Comparison of ENCODE assay signal across 8 cellular contexts in the genomic region with DNA sequence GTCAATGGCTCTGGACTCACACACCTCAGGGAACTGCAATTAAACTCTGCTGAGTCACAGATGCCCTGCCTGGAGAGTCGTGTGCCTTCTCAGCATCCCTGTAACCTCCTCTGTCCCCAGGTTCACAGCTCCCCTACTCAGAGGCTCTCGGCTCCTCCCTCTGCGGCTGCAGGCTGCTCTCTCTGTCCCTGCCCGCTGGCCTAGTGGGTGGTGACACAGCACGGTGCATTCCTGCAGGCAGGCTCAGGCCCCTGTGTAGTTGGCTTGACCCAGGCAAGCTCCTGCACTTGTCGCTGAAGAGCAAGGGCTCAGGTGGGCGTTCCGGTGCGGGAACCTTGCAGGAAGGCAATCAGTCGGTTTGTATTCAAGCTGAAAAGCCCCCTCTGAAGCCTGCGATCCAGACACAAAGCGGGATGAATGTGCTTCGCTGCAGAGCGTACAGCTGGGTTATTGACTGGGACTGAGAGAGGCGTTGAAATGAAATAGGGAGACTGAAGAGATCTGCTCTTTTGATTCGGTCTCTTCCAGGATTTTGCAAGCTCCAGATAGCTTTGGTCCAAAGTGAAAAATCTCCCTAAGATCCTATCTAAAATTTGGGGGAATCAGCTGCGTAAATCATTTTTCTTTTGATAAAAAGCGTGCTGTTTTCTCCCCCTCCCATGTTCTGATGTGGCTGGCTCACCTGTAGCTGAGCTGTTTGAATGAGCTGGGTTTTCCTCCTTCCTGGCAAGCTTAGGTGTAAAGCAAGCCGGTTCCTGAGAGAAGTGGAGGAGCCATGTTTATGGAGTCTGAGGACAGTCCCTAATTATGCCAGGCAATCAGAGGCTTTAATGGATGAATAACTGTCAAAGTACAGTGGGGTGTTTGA.
DNase-seq lines count a peak whose midpoint lies in the region; ATAC-seq, FAIRE-seq and TF ChIP-seq lines count a peak whose summit lies in the region.

No MANE protein-coding gene starts in this region.

- H3K27ac ChIP-seq in HCT116 (ENCODE audit: low read depth, low read length): no peak overlapping the region

- intact Hi-C loops in HCT116 (cut with micrococcal nuclease) (no loop called here), CD14-positive monocyte (cut with micrococcal nuclease) (no loop called here)

- H3K4me1 Mint-ChIP-seq in CD14-positive monocyte: no peaks in the 10 kb centered on the region

- ATAC-seq in HCT116 (peak; percentile 97), GM21447 (IDR thresholded peaks at IDR 0.05; ENCODE audit: unreplicated experiment) (no peak), GM19397 (IDR thresholded peaks at IDR 0.05; ENCODE audit: unreplicated experiment) (no peak)

- peaks cover 0 to 6% (median 4%) of the 10 kb centered on the region in 3 donors for H3K27me3 Mint-ChIP-seq in CD14-positive monocyte (ENCODE audit: low read depth in 3 of 3)

- peak overlapping the region; percentile 44; the same call in 1 of the 2 replicates for H3K4me2 ChIP-seq in HCT116 (ENCODE audit: low read length)

- no peak for TF ChIP-seq POLR2A in HCT116 (IDR thresholded peaks at IDR 0.05; ENCODE audit: borderline replicate concordance, extremely low read depth, insufficient read depth, insufficient read length)

- POLR2A ChIA-PET in HCT116 (lab: Charles Lee): no interaction called here

- H3K36me3 ChIP-seq in HCT116 (ENCODE audit: control insufficient read depth in 1 of 2, insufficient read depth in 2 of 2, low read length in 2 of 2): no peaks in the 10 kb centered on the region

- no peak for TF ChIP-seq RAD21 in HCT116 (IDR thresholded peaks at IDR 0.05; ENCODE audit: low read depth)

- no peaks in the 10 kb centered on the region for H3K9me2 ChIP-seq in HCT116 (ENCODE audit: insufficient read depth)

- peaks cover 0 to 2% (median 0%) of the 10 kb centered on the region in 7 donors for H3K9me3 Mint-ChIP-seq in CD14-positive monocyte

- no TSS peak for BruUV-seq in HCT116 (replicated peaks; lab: Mats Ljungman, UMichigan)

- H3K4me3 Mint-ChIP-seq in CD14-positive monocyte: no peak overlapping the region

- no peak overlapping the region for H3K9ac ChIP-seq in HCT116 (ENCODE audit: low read length)

- H2AFZ ChIP-seq in HCT116 (ENCODE audit: low read depth, low read length, poor library complexity, severe bottlenecking): peak overlapping the region; percentile 5

- no peaks in the 10 kb centered on the region for H3K27me3 ChIP-seq in HCT116 (ENCODE audit: insufficient read depth, low read length)

- RAD21 ChIA-PET in HCT116 (lab: Charles Lee; ENCODE audit: low non-redundant PET in 1 of 2, low total read pairs in 2 of 2, uncharacterized antibody in 2 of 2, unreplicated experiment in 2 of 2): no interaction called here

- no peak for TF ChIP-seq CTCF in HCT116 (IDR thresholded peaks at IDR 0.05 in 2 of 3, conservative IDR thresholded peaks at IDR 0.05 in 1 of 3; ENCODE audit: borderline replicate concordance in 1 of 3, insufficient read depth in 1 of 3, low read depth in 2 of 3, low read length in 2 of 3)
- no peak for TF ChIP-seq CTCF in CD14-positive monocyte (IDR thresholded peaks at IDR 0.05)

- peak; percentile 35 for DNase-seq in AG08395 (ENCODE audit: low spot score)
- no peak for DNase-seq in HCT116 (ENCODE audit: low read depth, low spot score)
- peak; percentile 13 for DNase-seq in RCC 7860 (ENCODE audit: low spot score)
- DNase-seq in iPS-NIHi11 (ENCODE audit: low spot score): peak; percentile 76
- no peak for DNase-seq in CD14-positive monocyte (ENCODE audit: low spot score)
- no peak for DNase-seq in MV-4-11 (lab: John Stamatoyannopoulos, UW)

- no peaks in the 10 kb centered on the region for H3K79me2 ChIP-seq in HCT116 (ENCODE audit: insufficient read depth, low read length)

- H3K4me1 ChIP-seq in HCT116 (ENCODE audit: control insufficient read depth in 1 of 2, insufficient read depth in 2 of 2, low read length in 2 of 2): peaks cover 9 to 12% of the 10 kb centered on the region in 2 experiments

- H3K27ac Mint-ChIP-seq in CD14-positive monocyte: no peak overlapping the region

- no peaks in the 10 kb centered on the region for H4K20me1 ChIP-seq in HCT116 (ENCODE audit: insufficient read depth)

- H3K4me3 ChIP-seq in HCT116 (replicated peaks in 1 of 2; ENCODE audit: low read depth in 1 of 2, low read length in 2 of 2): no peak overlapping the region

- H3K9me3 ChIP-seq in HCT116 (ENCODE audit: control insufficient read depth in 1 of 2, insufficient read depth in 1 of 2, low read depth in 1 of 2, low read length in 2 of 2): no peaks in the 10 kb centered on the region

- H3K36me3 Mint-ChIP-seq in CD14-positive monocyte: no peaks in the 10 kb centered on the region

- CTCF ChIA-PET in HCT116 (lab: Charles Lee): interaction anchor here (0.6 to 1.2 kb wide), 2 partner anchors 14 to 16 kb away, joined by 3 to 4 read pairs; no protein-coding TSS in a partner anchor

- FAIRE-seq in RCC 7860 (lab: Jason Lieb, UNC): no peak

TF ChIP-seq in HCT116, 20 proteins besides CTCF, POLR2A, EP300 and RAD21:
- no peak for TF ChIP-seq JUND (IDR thresholded peaks at IDR 0.05)
- no peak for TF ChIP-seq SRF (IDR thresholded peaks at IDR 0.05; ENCODE audit: low read depth)
- no peak for TF ChIP-seq ZFX (IDR thresholded peaks at IDR 0.05)
- TF ChIP-seq SIN3A (IDR thresholded peaks at IDR 0.05; ENCODE audit: low read depth): no peak
- TF ChIP-seq FOSL1 (IDR thresholded peaks at IDR 0.05; ENCODE audit: low read depth): no peak
- TF ChIP-seq POLR2AphosphoS5 (IDR thresholded peaks at IDR 0.05; ENCODE audit: low read depth, low read length): no peak
- no peak for TF ChIP-seq EZH2phosphoT487 (IDR thresholded peaks at IDR 0.05; ENCODE audit: borderline replicate concordance)
- no peak for TF ChIP-seq CEBPB (IDR thresholded peaks at IDR 0.05; ENCODE audit: low read depth)
- TF ChIP-seq, protein P1, sequence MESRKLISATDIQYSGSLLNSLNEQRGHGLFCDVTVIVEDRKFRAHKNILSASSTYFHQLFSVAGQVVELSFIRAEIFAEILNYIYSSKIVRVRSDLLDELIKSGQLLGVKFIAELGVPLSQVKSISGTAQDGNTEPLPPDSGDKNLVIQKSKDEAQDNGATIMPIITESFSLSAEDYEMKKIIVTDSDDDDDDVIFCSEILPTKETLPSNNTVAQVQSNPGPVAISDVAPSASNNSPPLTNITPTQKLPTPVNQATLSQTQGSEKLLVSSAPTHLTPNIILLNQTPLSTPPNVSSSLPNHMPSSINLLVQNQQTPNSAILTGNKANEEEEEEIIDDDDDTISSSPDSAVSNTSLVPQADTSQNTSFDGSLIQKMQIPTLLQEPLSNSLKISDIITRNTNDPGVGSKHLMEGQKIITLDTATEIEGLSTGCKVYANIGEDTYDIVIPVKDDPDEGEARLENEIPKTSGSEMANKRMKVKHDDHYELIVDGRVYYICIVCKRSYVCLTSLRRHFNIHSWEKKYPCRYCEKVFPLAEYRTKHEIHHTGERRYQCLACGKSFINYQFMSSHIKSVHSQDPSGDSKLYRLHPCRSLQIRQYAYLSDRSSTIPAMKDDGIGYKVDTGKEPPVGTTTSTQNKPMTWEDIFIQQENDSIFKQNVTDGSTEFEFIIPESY (IDR thresholded peaks at IDR 0.05; ENCODE audit: extremely low read depth, insufficient replicate concordance, low read length): no peak

Comparison
In these comparisons a context has a peak if more than half of its experiments do, and no peak if none do; other contexts are left out.
1. DNase-seq: peak in AG08395 (single experiment), RCC 7860 (single experiment) and iPS-NIHi11 (single experiment); none in HCT116 (single experiment), CD14-positive monocyte (single experiment) and MV-4-11 (single experiment).